In genomic region chr9:133875131-133875530, GRCh38 we compare ENCODE assay signal across 29 cellular contexts.
DNase-seq lines count a peak whose midpoint lies in the region; ATAC-seq and TF ChIP-seq lines count a peak whose summit lies in the region.
"Had no signal": no experiment of that assay in that cellular context is flagged by ENCODE, and none has a peak within 500 bp of the region (broad histone marks: within the 10 kb centered on the region; RNA-seq: fewer than 3 reads in every experiment).

No MANE protein-coding gene starts in this region.

- peaks cover 91% of the 10 kb centered on the region for H3K79me2 ChIP-seq in mammary epithelial cell (ENCODE audit: insufficient read depth, low read length)

- CTCF ChIA-PET in mammary epithelial cell (lab: Charles Lee; ENCODE audit: low non-redundant PET), result no interaction called here

- dilution Hi-C loops in mammary epithelial cell (cut with HindIII; ENCODE audit: low sequenced_read_pairs), result no loop called here

- in situ Hi-C loops in mammary epithelial cell (cut with MboI; ENCODE audit: low sequenced_read_pairs in 2 of 2), result no loop called here

- H3K4me2 ChIP-seq in mammary epithelial cell (ENCODE audit: insufficient read depth, low read depth, low read length), result peak overlapping the region; percentile 26

- peaks cover 0 to 2% (median 0%) of the 10 kb centered on the region in 5 experiments for H3K9me3 Mint-ChIP-seq in brain
- no peaks in the 10 kb centered on the region for H3K9me3 Mint-ChIP-seq in mesothelial cell of epicardium
- H3K9me3 Mint-ChIP-seq: activated naive CD4-positive, alpha-beta T cell treated with anti-CD3 and anti-CD28 coated beads, Interleukin-2, amount 50 U/mL, for 72 hours; activated T-helper 2 cell treated with anti-CD3 and anti-CD28 coated beads, Interferon-gamma antibody, Interleukin-2, Interleukin-4, amounts not matched to agents 10 μg/mL and 5 μg/mL and 100 μg/mL, durations not matched to agents 14 hours and 24 hours and 36 hours; central memory CD8-positive, alpha-beta T cell; nephron; T-helper 2 cell treated with Interferon-gamma antibody and Interleukin-4, amounts not matched to agents 5 μg/mL and 100 μg/mL, for 36 hours had no signal

- H3K4me1 Mint-ChIP-seq in brain, result peaks cover 85% of the 10 kb centered on the region
- H3K4me1 Mint-ChIP-seq in mesothelial cell of epicardium, result peaks cover 72% of the 10 kb centered on the region

- no peaks in the 10 kb centered on the region for H4K20me1 ChIP-seq in mammary epithelial cell (ENCODE audit: insufficient read depth, low read length)

- H3K4me3 ChIP-seq in mammary epithelial cell (replicated peaks in 1 of 3; ENCODE audit: insufficient read depth in 1 of 3, low read depth in 2 of 3, low read length in 3 of 3) (no peak overlapping the region), breast epithelium (no peak overlapping the region)
- H3K4me3 ChIP-seq: right lobe of liver, stomach, tibial artery had no signal

- peaks cover 5% of the 10 kb centered on the region for H3K36me3 Mint-ChIP-seq in brain
- no peaks in the 10 kb centered on the region for H3K36me3 Mint-ChIP-seq in mesothelial cell of epicardium
- H3K36me3 Mint-ChIP-seq: activated naive CD4-positive, alpha-beta T cell treated with anti-CD3 and anti-CD28 coated beads, Interleukin-2, amount 50 U/mL, for 72 hours had no signal

- WGBS in mammary epithelial cell (ENCODE audit: low coverage, missing lambda C conversion rate), result 78% methylated on average over 6 of the region's 11 CpGs

- TF ChIP-seq CTCF in mammary epithelial cell (conservative IDR thresholded peaks at IDR 0.05 in 1 of 2, IDR thresholded peaks at IDR 0.05 in 1 of 2; ENCODE audit: extremely low read depth in 1 of 2, insufficient read depth in 1 of 2, low read depth in 1 of 2, low read length in 2 of 2) (no peak), breast epithelium (IDR thresholded peaks at IDR 0.05) (no peak), brain (conservative IDR thresholded peaks at IDR 0.05) (no peak), mesothelial cell of epicardium (IDR thresholded peaks at IDR 0.05; ENCODE audit: unreplicated experiment) (no peak)

- no peak for TF ChIP-seq POLR2A in breast epithelium (IDR thresholded peaks at IDR 0.05)

- no peaks in the 10 kb centered on the region for H3K27me3 ChIP-seq in mammary epithelial cell (ENCODE audit: insufficient read depth, low read length)
- H3K27me3 ChIP-seq in breast epithelium, result no peaks in the 10 kb centered on the region
- H3K27me3 ChIP-seq: right lobe of liver, stomach, tibial artery had no signal

- H3K36me3 ChIP-seq in mammary epithelial cell (ENCODE audit: insufficient read depth, low read length) (no peaks in the 10 kb centered on the region), breast epithelium (no peaks in the 10 kb centered on the region)
- H3K36me3 ChIP-seq: right lobe of liver, stomach, tibial artery had no signal

- no TSS peak for BruUV-seq in mammary epithelial cell (replicated peaks; lab: Mats Ljungman, UMichigan)

- no peak for ATAC-seq in HG02840 (IDR thresholded peaks at IDR 0.05; ENCODE audit: low FRiP score, unreplicated experiment)
- ATAC-seq: activated naive CD4-positive, alpha-beta T cell treated with anti-CD3 and anti-CD28 coated beads, Interleukin-2, amount 50 U/mL, for 72 hours had no signal

- DNase-seq in mammary epithelial cell (no peak), breast epithelium (ENCODE audit: low spot score in 2 of 2) (no peak), mesothelial cell of epicardium (ENCODE audit: low spot score in 2 of 2, unreplicated experiment in 2 of 2) (no peak), GM03348 (ENCODE audit: low spot score) (no peak), NCI-H2081 treated with DMSO at 0.1 percent for 48 hours (lab: John Stamatoyannopoulos, UW) (no peak), NCI-H510A treated with DMSO at 0.1 percent for 48 hours (lab: John Stamatoyannopoulos, UW) (no peak)
- DNase-seq: 8988T; activated CD4-positive, alpha-beta T cell treated with anti-CD3 and anti-CD28 coated beads, Interleukin-2, amount 50 U/mL, for 48 hours; activated CD8-positive, alpha-beta memory T cell treated with anti-CD3 and anti-CD28 coated beads, Interleukin-2, amount 50 U/mL, for 48 hours; anterior cingulate cortex; dermis blood vessel endothelial cell; DMS79; HCEC 1CT; mesendoderm; NCI-H1694; NCI-H69; posterior cingulate gyrus; right lobe of liver; RPMI8226; stomach; tibial artery had no signal

- no peak overlapping the region for H3K4me3 Mint-ChIP-seq in brain
- H3K4me3 Mint-ChIP-seq in mesothelial cell of epicardium, result no peak overlapping the region
- H3K4me3 Mint-ChIP-seq: B cell; central memory CD8-positive, alpha-beta T cell; nephron; T-helper 2 cell treated with Interferon-gamma antibody and Interleukin-4, amounts not matched to agents 5 μg/mL and 100 μg/mL, for 36 hours had no signal

- peak overlapping the region in 3 of 5 experiments; percentile 86 to 96 (median 92) for H3K27ac Mint-ChIP-seq in brain
- H3K27ac Mint-ChIP-seq in mesothelial cell of epicardium, result peak overlapping the region; percentile 99
- H3K27ac Mint-ChIP-seq: activated naive CD4-positive, alpha-beta T cell treated with anti-CD3 and anti-CD28 coated beads, Interleukin-2, amount 50 U/mL, for 72 hours; activated T-helper 2 cell treated with anti-CD3 and anti-CD28 coated beads, Interferon-gamma antibody, Interleukin-2, Interleukin-4, amounts not matched to agents 10 μg/mL and 5 μg/mL and 100 μg/mL, durations not matched to agents 14 hours and 24 hours and 36 hours; B cell; T-helper 2 cell treated with Interferon-gamma antibody and Interleukin-4, amounts not matched to agents 5 μg/mL and 100 μg/mL, for 36 hours had no signal

- H3K27ac ChIP-seq in mammary epithelial cell (ENCODE audit: insufficient read depth, low read depth, low read length) (peak overlapping the region; percentile 98), breast epithelium (no peak overlapping the region)
- H3K27ac ChIP-seq: right lobe of liver, stomach, tibial artery had no signal

- peaks cover 55% of the 10 kb centered on the region for H3K4me1 ChIP-seq in mammary epithelial cell (ENCODE audit: insufficient read depth, low read length)
- peaks cover 9 to 17% of the 10 kb centered on the region in 2 donors for H3K4me1 ChIP-seq in breast epithelium

- intact Hi-C loops in mammary epithelial cell (cut with micrococcal nuclease), result no loop called here
- intact Hi-C loops in breast epithelium (cut with DNase I; ENCODE audit: low total_unique reads), result no loop called here

- no peaks in the 10 kb centered on the region for H3K9me3 ChIP-seq in mammary epithelial cell (replicated peaks; ENCODE audit: insufficient read depth, low read length)
- no peaks in the 10 kb centered on the region for H3K9me3 ChIP-seq in breast epithelium
- H3K9me3 ChIP-seq: right lobe of liver, stomach, tibial artery had no signal

- peaks cover 7% of the 10 kb centered on the region for H3K27me3 Mint-ChIP-seq in brain
- no peaks in the 10 kb centered on the region for H3K27me3 Mint-ChIP-seq in mesothelial cell of epicardium (ENCODE audit: low read depth)
- H3K27me3 Mint-ChIP-seq: B cell had no signal

- H3K9ac ChIP-seq in mammary epithelial cell (ENCODE audit: insufficient read depth, low read length), result peak overlapping the region; percentile 35

- H2AFZ ChIP-seq in mammary epithelial cell (ENCODE audit: low read depth, low read length), result no peak overlapping the region
